17 cellular contexts compared by ENCODE assay signal in the genomic region with DNA sequence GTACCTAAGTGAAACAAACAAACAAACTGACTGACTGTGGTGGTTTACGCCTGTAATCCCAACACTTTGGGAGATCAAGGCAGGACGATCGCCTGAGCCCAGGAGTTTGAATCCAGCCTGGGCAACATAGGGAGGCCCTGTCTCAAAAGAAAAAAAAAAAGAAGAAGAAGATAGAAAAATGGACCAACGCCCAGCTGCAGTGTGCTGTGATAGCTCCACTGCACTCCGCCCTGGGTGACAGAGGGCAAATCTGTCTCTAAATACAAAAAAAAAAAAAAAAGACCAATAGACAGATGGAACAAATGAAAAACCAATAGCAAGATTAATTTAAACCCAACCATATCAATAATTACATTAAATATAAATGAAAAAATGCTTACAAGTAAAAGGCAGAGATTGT.
"Had no signal": no experiment of that assay in that cellular context is flagged by ENCODE, and none has a peak within 500 bp of the region (broad histone marks: within the 10 kb centered on the region; RNA-seq: fewer than 3 reads in every experiment).

No MANE protein-coding gene starts in this region.

- FAIRE-seq: frontal cortex, urothelium cell line had no signal

- H3K4me3 ChIP-seq: adrenal gland, tibial nerve had no signal

- H3K27me3 ChIP-seq: adrenal gland had no signal

- H3K9me3 ChIP-seq: adrenal gland had no signal

- H3K4me1 ChIP-seq: adrenal gland, tibial nerve had no signal

- DNase-seq: activated CD4-positive, alpha-beta T cell treated with anti-CD3 and anti-CD28 coated beads for 1 hour; activated naive CD4-positive, alpha-beta T cell treated with anti-CD3 and anti-CD28 coated beads, Interleukin-2, amount 50 U/mL, for 16 hours; activated T-cell treated with anti-CD3 and anti-CD28 coated beads, Interleukin-2, amount 50 U/mL, for 72 hours; adrenal gland; hypothalamus; islet precursor cell; midbrain; occipital lobe; stimulated activated CD4-positive, alpha-beta T cell treated with anti-CD3 and anti-CD28 coated beads, Interleukin-2, amount 100 ng/mL, for 24 hours; stimulated activated naive CD4-positive, alpha-beta T cell treated with Interleukin-2 at 50 U/mL for 16 hours; substantia nigra; T-helper 1 cell; T1000; WERI-Rb-1 had no signal

- H3K36me3 ChIP-seq: adrenal gland had no signal

- H3K27ac ChIP-seq: adrenal gland, WERI-Rb-1 had no signal
